In the genomic region with DNA sequence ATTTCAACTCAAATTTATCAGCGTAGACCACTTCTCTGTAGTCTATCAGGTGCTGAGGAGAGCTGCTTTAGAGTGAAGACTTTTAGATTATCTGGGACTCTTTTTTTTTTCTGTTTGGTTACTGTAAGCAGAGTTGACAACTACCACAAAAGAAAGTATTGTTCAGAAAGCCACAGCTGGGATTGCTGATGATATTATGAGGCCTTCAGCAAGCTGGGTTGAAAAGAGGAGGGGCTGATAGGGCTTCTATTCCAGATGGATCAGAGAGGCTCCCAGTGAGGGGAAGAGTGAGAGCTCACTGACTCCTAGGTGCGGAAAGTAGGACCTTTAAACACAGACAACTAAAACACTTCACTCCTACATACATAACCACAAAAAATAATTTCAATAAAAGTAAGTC, we compare ENCODE assay signal across 15 cellular contexts.
DNase-seq lines count a peak whose midpoint lies in the region.
"Had no signal": no experiment of that assay in that cellular context is flagged by ENCODE, and none has a peak within 500 bp of the region (broad histone marks: within the 10 kb centered on the region; RNA-seq: fewer than 3 reads in every experiment).

No MANE protein-coding gene starts in this region.

- DNase-seq in Ammon's horn (ENCODE audit: low spot score) (peak; percentile 56), SW480 (ENCODE audit: low spot score) (peak; percentile 24), medulla oblongata (ENCODE audit: extremely low spot score) (peak; percentile 60), putamen (ENCODE audit: low spot score) (peak; percentile 78), OCI-M2 (lab: John Stamatoyannopoulos, UW; ENCODE audit: unreplicated experiment) (no peak), DMS 273 treated with DMSO at 0.1 percent for 48 hours (lab: John Stamatoyannopoulos, UW) (no peak), AG20443 (ENCODE audit: low spot score) (no peak)
- DNase-seq: DMS79, Karpas-422, NCI-H1694 treated with DMSO at 0.1 percent for 48 hours, NCI-H2081 treated with DMSO at 0.1 percent for 48 hours, NCI-H446, NCI-H526, OCI-M1, SHP77 had no signal

Comparison
In these comparisons a context has a peak if more than half of its experiments do, and no peak if none do; other contexts are left out.
1. DNase-seq: peak in Ammon's horn (single experiment), SW480 (single experiment), medulla oblongata (single experiment) and putamen (single experiment); none in OCI-M2 (single experiment), DMS 273 treated with DMSO at 0.1 percent for 48 hours (single experiment) and AG20443 (single experiment).